Comparison of ENCODE assay signal across 21 cellular contexts in the genomic region with DNA sequence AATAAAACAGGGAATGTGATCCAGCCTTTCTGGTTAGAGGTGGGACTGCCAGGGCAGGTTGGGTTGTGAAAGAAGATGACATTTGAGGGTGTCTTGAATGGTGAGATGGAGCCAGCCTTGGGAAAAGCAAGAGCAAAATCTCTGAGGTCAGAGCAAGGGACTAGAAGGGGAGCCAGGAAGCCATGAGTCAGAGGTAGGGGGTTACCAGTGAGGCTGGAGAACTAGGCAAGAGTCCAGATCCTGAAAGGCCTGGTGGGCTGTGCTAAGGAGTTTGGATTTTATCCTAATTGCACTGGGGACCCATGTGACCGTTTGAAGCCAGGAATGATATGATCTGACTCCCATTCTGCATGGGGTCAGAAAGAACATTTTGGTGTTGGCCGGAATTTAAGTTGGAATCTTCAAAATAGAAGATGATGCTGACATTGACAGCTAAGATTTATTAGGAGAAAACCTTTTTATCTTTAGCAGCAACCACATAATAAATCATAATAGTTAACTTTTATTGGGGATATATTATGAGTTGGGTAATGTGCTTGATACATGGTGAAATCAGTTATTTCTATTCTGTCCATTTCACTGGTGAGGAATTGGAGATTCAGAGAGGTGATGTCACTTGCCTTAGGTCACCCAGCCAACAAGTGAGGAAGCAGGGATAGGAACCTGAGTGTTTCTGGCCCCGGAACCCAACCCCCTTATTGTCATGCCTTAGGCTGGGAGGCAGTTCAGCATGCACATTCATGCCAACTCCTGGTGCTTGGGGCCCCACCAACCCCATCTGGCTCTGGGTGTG.
A peak's percentile ranks its signal among the peaks of the same experiment; 100 is the strongest.
DNase-seq lines count a peak whose midpoint lies in the region; ATAC-seq and TF ChIP-seq lines count a peak whose summit lies in the region.
"Had no signal": no experiment of that assay in that cellular context is flagged by ENCODE, and none has a peak within 500 bp of the region (broad histone marks: within the 10 kb centered on the region; RNA-seq: fewer than 3 reads in every experiment).

No MANE protein-coding gene starts in this region.

- H3K14ac ChIP-seq in mesenchymal stem cell (ENCODE audit: low read length in 2 of 2): no peak overlapping the region

- no peaks in the 10 kb centered on the region for H3K79me1 ChIP-seq in mesenchymal stem cell (replicated peaks; ENCODE audit: low read length, poor library complexity, severe bottlenecking)

- no peak overlapping the region for H3K4ac ChIP-seq in mesenchymal stem cell (ENCODE audit: low read depth in 1 of 2, low read length in 2 of 2)

- intact Hi-C loops in left ventricle myocardium superior (cut with micrococcal nuclease): no loop called here

- H3K36me3 ChIP-seq in mesenchymal stem cell (ENCODE audit: control insufficient read depth in 1 of 2, insufficient read depth in 2 of 2, low read depth in 1 of 2, low read length in 2 of 2): peaks cover 0 to 30% of the 10 kb centered on the region in 2 experiments
- H3K36me3 ChIP-seq: esophagus muscularis mucosa, prostate gland, SJCRH30, spleen, suprapubic skin, vagina had no signal

- no peak overlapping the region for H2BK15ac ChIP-seq in mesenchymal stem cell (ENCODE audit: low read depth, poor library complexity, severe bottlenecking)

- H2BK12ac ChIP-seq in mesenchymal stem cell (ENCODE audit: low read length in 2 of 2): no peak overlapping the region

- H2AFZ ChIP-seq in mesenchymal stem cell (ENCODE audit: low read depth, low read length): no peak overlapping the region
- H2AFZ ChIP-seq: hepatocyte had no signal

- peak; percentile 54 for DNase-seq in AG10803 (ENCODE audit: low read depth)
- peak; percentile 72 for DNase-seq in HT1080 (ENCODE audit: low read depth)
- DNase-seq in astrocyte of the spinal cord (ENCODE audit: low read depth, low spot score): peak; percentile 28
- peak; percentile 42 for DNase-seq in mesenchymal stem cell
- no peak for DNase-seq in left ventricle myocardium superior
- DNase-seq in G401 (ENCODE audit: low spot score): no peak
- DNase-seq in NCI-H1930 (lab: John Stamatoyannopoulos, UW): no peak
- DNase-seq: activated naive CD8-positive, alpha-beta T cell treated with anti-CD3 and anti-CD28 coated beads, Interleukin-2, amount 50 U/mL, for 24 hours; caudate nucleus; COR-L47; GF-D8; NCI-H526; SJCRH30; spleen had no signal

- TF ChIP-seq CTCF in AG10803 (conservative IDR thresholded peaks at IDR 0.05; ENCODE audit: low read length) (no peak), astrocyte of the spinal cord (IDR thresholded peaks at IDR 0.05; ENCODE audit: low read depth, low read length) (no peak)

- H3K27me3 ChIP-seq in mesenchymal stem cell (ENCODE audit: control insufficient read depth in 1 of 2, insufficient read depth in 1 of 2, low read length in 2 of 2): no peaks in the 10 kb centered on the region
- H3K27me3 ChIP-seq: esophagus muscularis mucosa, hepatocyte, SJCRH30, spleen, suprapubic skin, vagina had no signal

- H2AK5ac ChIP-seq in mesenchymal stem cell (ENCODE audit: low read length, severe bottlenecking): no peak overlapping the region

- no peak overlapping the region for H3K27ac ChIP-seq in mesenchymal stem cell (ENCODE audit: low read length, poor library complexity, severe bottlenecking)
- H3K27ac ChIP-seq: esophagus muscularis mucosa, hepatocyte, prostate gland, SJCRH30, spleen, suprapubic skin, vagina had no signal

- H4K91ac ChIP-seq in mesenchymal stem cell (ENCODE audit: low read length): no peak overlapping the region

- no peak overlapping the region for H3K4me2 ChIP-seq in mesenchymal stem cell (ENCODE audit: low read length, poor library complexity, severe bottlenecking)

- H3K4me1 ChIP-seq in mesenchymal stem cell (ENCODE audit: control insufficient read depth, insufficient read depth, low read depth, low read length): peaks cover 7% of the 10 kb centered on the region
- H3K4me1 ChIP-seq: esophagus muscularis mucosa, SJCRH30, spleen, suprapubic skin, vagina had no signal

- no peak overlapping the region for H2BK120ac ChIP-seq in mesenchymal stem cell (ENCODE audit: low read depth, low read length)

- H3K9me3 ChIP-seq in mesenchymal stem cell (ENCODE audit: control insufficient read depth, low read length): no peaks in the 10 kb centered on the region
- H3K9me3 ChIP-seq: esophagus muscularis mucosa, prostate gland, SJCRH30, spleen, suprapubic skin, vagina had no signal

- H3K4me3 ChIP-seq in AG10803 (ENCODE audit: low read length): no peak overlapping the region
- H3K4me3 ChIP-seq in astrocyte of the spinal cord (ENCODE audit: low read depth, low read length): no peak overlapping the region
- H3K4me3 ChIP-seq in mesenchymal stem cell (ENCODE audit: insufficient read depth in 1 of 2, low read depth in 1 of 2, low read length in 2 of 2): no peak overlapping the region
- H3K4me3 ChIP-seq: esophagus muscularis mucosa, hepatocyte, prostate gland, SJCRH30, spleen, suprapubic skin, vagina had no signal

- H4K8ac ChIP-seq in mesenchymal stem cell (ENCODE audit: low read length): no peak overlapping the region

- no peak overlapping the region for H3K9ac ChIP-seq in mesenchymal stem cell (ENCODE audit: low read length)

- in situ Hi-C loops in astrocyte of the spinal cord (cut with HindIII; ENCODE audit: low sequenced_read_pairs) (no loop called here), G401 (cut with HindIII; ENCODE audit: low sequenced_read_pairs) (no loop called here)

- H3K18ac ChIP-seq in mesenchymal stem cell (ENCODE audit: low read depth in 1 of 2, low read length in 2 of 2): no peak overlapping the region

- ATAC-seq in left ventricle myocardium superior: no peak
- ATAC-seq in GM21360 (IDR thresholded peaks at IDR 0.05; ENCODE audit: unreplicated experiment): no peak
- ATAC-seq: activated naive CD8-positive, alpha-beta T cell treated with anti-CD3 and anti-CD28 coated beads, Interleukin-2, amount 50 U/mL, for 24 hours; natural killer cell treated with Interleukin-12 subunit alpha and Interleukin-12 subunit beta and Interleukin-15 and Interleukin-18, amount 100 ng/mL, for 72 hours had no signal

- no peak overlapping the region for H3K23ac ChIP-seq in mesenchymal stem cell (ENCODE audit: low read length in 2 of 2)

- WGBS in mesenchymal stem cell: 88% methylated on average over 2 of the region's 3 CpGs

- H2BK5ac ChIP-seq in mesenchymal stem cell (ENCODE audit: low read depth, low read length, poor library complexity, severe bottlenecking): no peak overlapping the region

Comparison
In these comparisons a context has a peak if more than half of its experiments do, and no peak if none do; other contexts are left out.
1. DNase-seq: peak in AG10803 (single experiment), HT1080 (single experiment), astrocyte of the spinal cord (single experiment) and mesenchymal stem cell (single experiment); none in left ventricle myocardium superior (single experiment), G401 (single experiment) and NCI-H1930 (0 of 2).